Comparison of ENCODE assay signal across 17 cellular contexts in genomic region chr18:47591429-47591828, GRCh38.
DNase-seq lines count a peak whose midpoint lies in the region; ATAC-seq and TF ChIP-seq lines count a peak whose summit lies in the region.
"Had no signal": no experiment of that assay in that cellular context is flagged by ENCODE, and none has a peak within 500 bp of the region (broad histone marks: within the 10 kb centered on the region; RNA-seq: fewer than 3 reads in every experiment).

No MANE protein-coding gene starts in this region.

- peaks cover 13% of the 10 kb centered on the region for H3K9me3 ChIP-seq in BLaER1
- H3K9me3 ChIP-seq: Caco-2 had no signal

- H3K4me1 Mint-ChIP-seq in activated CD4-positive, alpha-beta T cell treated with anti-CD3 and anti-CD28 coated beads, Interleukin-2, amount 10 ng/mL, durations not matched to agents 7 days and 5 days: peaks cover 6% of the 10 kb centered on the region
- no peaks in the 10 kb centered on the region for H3K4me1 Mint-ChIP-seq in activated CD4-positive, alpha-beta T cell treated with anti-CD3 and anti-CD28 coated beads for 36 hours
- peaks cover 23% of the 10 kb centered on the region for H3K4me1 Mint-ChIP-seq in nephron progenitor cell
- H3K4me1 Mint-ChIP-seq: B cell; CD8-positive, alpha-beta memory T cell; IgD-negative memory B cell had no signal

- peaks cover 3% of the 10 kb centered on the region for H3K9me3 Mint-ChIP-seq in activated CD4-positive, alpha-beta T cell treated with anti-CD3 and anti-CD28 coated beads, Interleukin-2, amount 10 ng/mL, durations not matched to agents 7 days and 5 days
- no peaks in the 10 kb centered on the region for H3K9me3 Mint-ChIP-seq in activated CD4-positive, alpha-beta T cell treated with anti-CD3 and anti-CD28 coated beads for 36 hours (ENCODE audit: low read depth)
- peaks cover 21% of the 10 kb centered on the region for H3K9me3 Mint-ChIP-seq in nephron progenitor cell
- H3K9me3 Mint-ChIP-seq: GM23338, IgD-negative memory B cell had no signal

- no peak overlapping the region for H3K27ac Mint-ChIP-seq in activated CD4-positive, alpha-beta T cell treated with anti-CD3 and anti-CD28 coated beads, Interleukin-2, amount 10 ng/mL, durations not matched to agents 7 days and 5 days
- H3K27ac Mint-ChIP-seq in activated CD4-positive, alpha-beta T cell treated with anti-CD3 and anti-CD28 coated beads for 36 hours: no peak overlapping the region
- H3K27ac Mint-ChIP-seq in nephron progenitor cell: peak overlapping the region; percentile 48
- H3K27ac Mint-ChIP-seq: B cell; CD4-positive, CD25-positive, alpha-beta regulatory T cell; CD8-positive, alpha-beta memory T cell; GM23338; HFFc6; IgD-negative memory B cell had no signal

- no peaks in the 10 kb centered on the region for H3K36me3 ChIP-seq in BLaER1
- no peaks in the 10 kb centered on the region for H3K36me3 ChIP-seq in H7 (replicated peaks; ENCODE audit: control insufficient read depth, insufficient read depth, low read length)

- H3K9ac ChIP-seq in BLaER1: no peak overlapping the region

- H3K27ac ChIP-seq in BLaER1: no peak overlapping the region

- CTCF ChIA-PET in activated CD4-positive, alpha-beta T cell treated with anti-CD3 and anti-CD28 coated beads, Interleukin-2, amount 10 ng/mL, durations not matched to agents 7 days and 5 days (lab: Charles Lee): interaction anchor here (0.5 kb wide), 1 partner anchor 355 kb away, joined by 3 read pairs; no protein-coding TSS in a partner anchor
- CTCF ChIA-PET in activated CD4-positive, alpha-beta T cell treated with anti-CD3 and anti-CD28 coated beads for 36 hours (lab: Charles Lee): no interaction called here

- H3K4me3 Mint-ChIP-seq in activated CD4-positive, alpha-beta T cell treated with anti-CD3 and anti-CD28 coated beads, Interleukin-2, amount 10 ng/mL, durations not matched to agents 7 days and 5 days: no peak overlapping the region
- no peak overlapping the region for H3K4me3 Mint-ChIP-seq in activated CD4-positive, alpha-beta T cell treated with anti-CD3 and anti-CD28 coated beads for 36 hours
- H3K4me3 Mint-ChIP-seq in nephron progenitor cell: no peak overlapping the region
- H3K4me3 Mint-ChIP-seq: B cell; CD4-positive, CD25-positive, alpha-beta regulatory T cell; CD8-positive, alpha-beta memory T cell; GM23338; HFFc6; IgD-negative memory B cell had no signal

- H3K4me2 ChIP-seq in BLaER1: peak overlapping the region; percentile 3; the same call in 1 of the 2 replicates
- H3K4me2 ChIP-seq: GM23338 had no signal

- peaks cover 5% of the 10 kb centered on the region; the same call in 1 of the 2 replicates for H3K4me1 ChIP-seq in BLaER1
- H3K4me1 ChIP-seq: Caco-2 had no signal

- H3K27me3 ChIP-seq in BLaER1 (peaks cover 9% of the 10 kb centered on the region; the same call in 1 of the 2 replicates), H7 (ENCODE audit: control insufficient read depth, insufficient read depth, low read length) (no peaks in the 10 kb centered on the region)

- no peak overlapping the region for H3K4me3 ChIP-seq in BLaER1
- H3K4me3 ChIP-seq in Jurkat, Clone E6-1 (ENCODE audit: low read length): no peak overlapping the region
- H3K4me3 ChIP-seq in H7 (ENCODE audit: insufficient read depth, low read depth, low read length): no peak overlapping the region
- H3K4me3 ChIP-seq: GM23338 had no signal

- DNase-seq in activated CD4-positive, alpha-beta T cell treated with anti-CD3 and anti-CD28 coated beads, Interleukin-2, amount 10 ng/mL, durations not matched to agents 7 days and 5 days: peak; percentile 7
- no peak for DNase-seq in activated CD4-positive, alpha-beta T cell treated with anti-CD3 and anti-CD28 coated beads for 36 hours
- peak; percentile 76 for DNase-seq in Jurkat, Clone E6-1 (ENCODE audit: low read depth, low spot score)
- DNase-seq in nephron progenitor cell (no peak), H7 (no peak)
- DNase-seq: C1 segment of cervical spinal cord; Caco-2; CD8-positive, alpha-beta memory T cell; GDM1; HFFc6 had no signal

- no peak for TF ChIP-seq CTCF in nephron progenitor cell (IDR thresholded peaks at IDR 0.05)

- H4K20me1 ChIP-seq in BLaER1: no peaks in the 10 kb centered on the region

- intact Hi-C loops in activated CD4-positive, alpha-beta T cell treated with anti-CD3 and anti-CD28 coated beads for 36 hours (cut with DNase I, micrococcal nuclease): no loop called here

- ATAC-seq in activated CD4-positive, alpha-beta T cell treated with anti-CD3 and anti-CD28 coated beads for 36 hours: no peak
- ATAC-seq: GM23338, HCT116, HepG2 had no signal

- POLR2A ChIA-PET in activated CD4-positive, alpha-beta T cell treated with anti-CD3 and anti-CD28 coated beads, Interleukin-2, amount 10 ng/mL, durations not matched to agents 7 days and 5 days (lab: Charles Lee): no interaction called here
- POLR2A ChIA-PET in activated CD4-positive, alpha-beta T cell treated with anti-CD3 and anti-CD28 coated beads for 36 hours (lab: Charles Lee): no interaction called here

- no peaks in the 10 kb centered on the region for H3K36me3 Mint-ChIP-seq in activated CD4-positive, alpha-beta T cell treated with anti-CD3 and anti-CD28 coated beads, Interleukin-2, amount 10 ng/mL, durations not matched to agents 7 days and 5 days (ENCODE audit: low read depth)
- H3K36me3 Mint-ChIP-seq in activated CD4-positive, alpha-beta T cell treated with anti-CD3 and anti-CD28 coated beads for 36 hours (ENCODE audit: low read depth): no peaks in the 10 kb centered on the region
- peaks cover 4% of the 10 kb centered on the region for H3K36me3 Mint-ChIP-seq in nephron progenitor cell (ENCODE audit: low read depth)
- H3K36me3 Mint-ChIP-seq: CD4-positive, CD25-positive, alpha-beta regulatory T cell; CD8-positive, alpha-beta memory T cell; IgD-negative memory B cell had no signal

- H3K27me3 Mint-ChIP-seq in activated CD4-positive, alpha-beta T cell treated with anti-CD3 and anti-CD28 coated beads, Interleukin-2, amount 10 ng/mL, durations not matched to agents 7 days and 5 days: peaks cover 26% of the 10 kb centered on the region
- H3K27me3 Mint-ChIP-seq in activated CD4-positive, alpha-beta T cell treated with anti-CD3 and anti-CD28 coated beads for 36 hours: peaks cover 32% of the 10 kb centered on the region
- peaks cover 30% of the 10 kb centered on the region for H3K27me3 Mint-ChIP-seq in nephron progenitor cell (ENCODE audit: low read depth, poor library complexity)

Comparison
In these comparisons a context has a peak if more than half of its experiments do, and no peak if none do; other contexts are left out.
1. DNase-seq: peak in activated CD4-positive, alpha-beta T cell treated with anti-CD3 and anti-CD28 coated beads, Interleukin-2, amount 10 ng/mL, durations not matched to agents 7 days and 5 days (single experiment) and Jurkat, Clone E6-1 (single experiment); none in activated CD4-positive, alpha-beta T cell treated with anti-CD3 and anti-CD28 coated beads for 36 hours (single experiment), nephron progenitor cell (single experiment) and H7 (single experiment).